8 cellular contexts compared by ENCODE assay signal in genomic region chr14:60657609-60657983, GRCh38. TPM values are rescaled to one million over a fixed set of nuclear protein-coding genes. Genes with fewer than 3 reads are reported as not detected.
DNase-seq lines count a peak whose midpoint lies in the region; ATAC-seq and TF ChIP-seq lines count a peak whose summit lies in the region.

No MANE protein-coding gene starts in this region.

- no peaks in the 10 kb centered on the region for H3K36me3 Mint-ChIP-seq in stimulated activated effector memory CD8-positive, alpha-beta T cell treated with anti-CD3 and anti-CD28 coated beads, Interleukin-12 subunit alpha, Interleukin-12 subunit beta, amount 100 ng/mL, for 72 hours

- ATAC-seq in right cardiac atrium (no peak), mucosa of descending colon (no peak), GM18502 (IDR thresholded peaks at IDR 0.05; ENCODE audit: poor library complexity, unreplicated experiment) (no peak)
- ATAC-seq in stimulated activated effector memory CD8-positive, alpha-beta T cell treated with anti-CD3 and anti-CD28 coated beads, Interleukin-12 subunit alpha, Interleukin-12 subunit beta, amount 100 ng/mL, for 72 hours = no peak

- no peak overlapping the region for H3K27ac Mint-ChIP-seq in stimulated activated effector memory CD8-positive, alpha-beta T cell treated with anti-CD3 and anti-CD28 coated beads, Interleukin-12 subunit alpha, Interleukin-12 subunit beta, amount 100 ng/mL, for 72 hours

- peaks cover 22% of the 10 kb centered on the region for H3K4me1 ChIP-seq in SJCRH30
- H3K4me1 ChIP-seq in right cardiac atrium (ENCODE audit: control insufficient read depth, insufficient read depth, low read length) = no peaks in the 10 kb centered on the region
- H3K4me1 ChIP-seq in mucosa of descending colon (ENCODE audit: low read depth) = peaks cover 18% of the 10 kb centered on the region

- H3K9me3 Mint-ChIP-seq in stimulated activated effector memory CD8-positive, alpha-beta T cell treated with anti-CD3 and anti-CD28 coated beads, Interleukin-12 subunit alpha, Interleukin-12 subunit beta, amount 100 ng/mL, for 72 hours = no peaks in the 10 kb centered on the region

- peaks cover 37% of the 10 kb centered on the region for H3K4me1 Mint-ChIP-seq in stimulated activated effector memory CD8-positive, alpha-beta T cell treated with anti-CD3 and anti-CD28 coated beads, Interleukin-12 subunit alpha, Interleukin-12 subunit beta, amount 100 ng/mL, for 72 hours

- 2% methylated on average over 26 of the region's 26 CpGs for WGBS in right cardiac atrium

- H3K9me3 ChIP-seq in SJCRH30 (replicated peaks) (no peaks in the 10 kb centered on the region), right cardiac atrium (ENCODE audit: control insufficient read depth, low read length) (no peaks in the 10 kb centered on the region), mucosa of descending colon (no peaks in the 10 kb centered on the region)

- H3K36me3 ChIP-seq in SJCRH30 = no peaks in the 10 kb centered on the region
- H3K36me3 ChIP-seq in mucosa of descending colon (ENCODE audit: low read depth) = no peaks in the 10 kb centered on the region

- DNase-seq in NCI-H146 (lab: John Stamatoyannopoulos, UW) (peak; percentile 49), NCI-H146 treated with DMSO at 0.1 percent for 48 hours (lab: John Stamatoyannopoulos, UW; ENCODE audit: unreplicated experiment) (no peak), SJCRH30 (peak; percentile 58 to 69), right cardiac atrium (peak in 1 of 3 donors; percentile 13), mucosa of descending colon (no peak), NCI-H2196 (lab: John Stamatoyannopoulos, UW; ENCODE audit: unreplicated experiment) (no peak)
- no peak for DNase-seq in stimulated activated effector memory CD8-positive, alpha-beta T cell treated with anti-CD3 and anti-CD28 coated beads, Interleukin-12 subunit alpha, Interleukin-12 subunit beta, amount 100 ng/mL, for 72 hours (ENCODE audit: low spot score in 2 of 2)

- peak overlapping the region; percentile 86 for H3K27ac ChIP-seq in SJCRH30
- no peak overlapping the region for H3K27ac ChIP-seq in right cardiac atrium (ENCODE audit: low read length)

- TF ChIP-seq CTCF in mucosa of descending colon (IDR thresholded peaks at IDR 0.05) = no peak

- intact Hi-C loops in right cardiac atrium (cut with DNase I) (no loop called here), mucosa of descending colon (cut with DNase I, micrococcal nuclease) (no loop called here)

- H3K27me3 ChIP-seq in SJCRH30 = no peaks in the 10 kb centered on the region
- H3K27me3 ChIP-seq in right cardiac atrium (ENCODE audit: control insufficient read depth, insufficient read depth) = no peaks in the 10 kb centered on the region

- H3K4me3 ChIP-seq in SJCRH30 (peak overlapping the region; percentile 63), right cardiac atrium (ENCODE audit: low read length) (peak overlapping the region; percentile 44), mucosa of descending colon (no peak overlapping the region)

- peak overlapping the region; percentile 75 for H3K4me3 Mint-ChIP-seq in stimulated activated effector memory CD8-positive, alpha-beta T cell treated with anti-CD3 and anti-CD28 coated beads, Interleukin-12 subunit alpha, Interleukin-12 subunit beta, amount 100 ng/mL, for 72 hours

RNA-seq across cellular contexts. Expression of gene SIX1, which starts 8.3 kb away (rescaled TPM):
- total RNA-seq in SJCRH30 (2014; rRNA removed; shearing (Covaris generic)) = 63.4 and 65.0 TPM in 2 replicates
- total RNA-seq in right cardiac atrium = not detected
- 0.14 TPM for polyA plus RNA-seq in right cardiac atrium
- under 1 TPM in 1 of 3 donors, not detected in 2; 0.16 TPM for total RNA-seq in mucosa of descending colon

Comparison
In these comparisons a context has a peak if more than half of its experiments do, and no peak if none do; other contexts are left out.
1. DNase-seq: peak in NCI-H146 (single experiment) and SJCRH30 (2 of 2); none in NCI-H146 treated with DMSO at 0.1 percent for 48 hours (single experiment), stimulated activated effector memory CD8-positive, alpha-beta T cell treated with anti-CD3 and anti-CD28 coated beads, Interleukin-12 subunit alpha, Interleukin-12 subunit beta, amount 100 ng/mL, for 72 hours (0 of 2), mucosa of descending colon (0 of 3) and NCI-H2196 (single experiment).
2. RNA of gene SIX1, which starts 8.3 kb away (total RNA-seq): 63.4 to 65.0 TPM in SJCRH30; 0.16 TPM in mucosa of descending colon and not detected in right cardiac atrium; every median in the first group is over 10 times any median in the second.